ENCODE assay signal across 30 cellular contexts in the genomic region with DNA sequence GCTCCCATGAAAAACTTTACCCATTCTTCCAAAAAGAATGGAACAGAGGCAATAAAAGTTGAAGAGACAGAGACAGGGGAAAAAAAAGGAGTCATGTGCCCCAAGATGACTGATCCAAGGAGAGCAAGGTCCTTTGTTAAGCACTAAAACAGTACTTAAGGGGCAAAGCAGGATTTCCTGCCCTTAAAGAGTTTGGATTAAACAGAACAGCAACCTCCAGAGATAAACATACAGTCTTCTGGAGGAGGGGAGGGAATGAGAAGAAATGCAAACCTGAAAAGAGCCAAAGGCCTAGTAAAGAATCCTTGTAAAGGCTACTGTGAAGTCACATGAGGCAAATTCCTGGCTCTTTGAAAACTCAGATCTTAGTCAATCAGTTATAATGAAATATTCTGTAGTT. TPM values are rescaled to one million over a fixed set of nuclear protein-coding genes. Genes with fewer than 3 reads are reported as not detected.
A peak's percentile ranks its signal among the peaks of the same experiment; 100 is the strongest.
DNase-seq lines count a peak whose midpoint lies in the region; ATAC-seq and TF ChIP-seq lines count a peak whose summit lies in the region.
"Had no signal": no experiment of that assay in that cellular context is flagged by ENCODE, and none has a peak within 500 bp of the region (broad histone marks: within the 10 kb centered on the region; RNA-seq: fewer than 3 reads in every experiment).

No MANE protein-coding gene starts in this region.

- H2AK5ac ChIP-seq in neuronal stem cell (ENCODE audit: low read depth, low read length) = no peak overlapping the region

- ATAC-seq in HG03354 (IDR thresholded peaks at IDR 0.05; ENCODE audit: poor library complexity, severe bottlenecking, unreplicated experiment) = no peak
- no peak for ATAC-seq in psoas muscle
- ATAC-seq: K562, left colon had no signal

- no peak overlapping the region for H3K23ac ChIP-seq in neuronal stem cell (ENCODE audit: low read depth, low read length, poor library complexity)

- peak; percentile 41 for DNase-seq in choroid plexus epithelial cell (ENCODE audit: low read depth)
- DNase-seq in neuronal stem cell (ENCODE audit: low spot score) = no peak
- DNase-seq in NCI-H1930 (lab: John Stamatoyannopoulos, UW) = no peak
- DNase-seq in NCI-H1436 (lab: John Stamatoyannopoulos, UW) = no peak
- no peak for DNase-seq in psoas muscle
- DNase-seq: activated CD4-positive, alpha-beta T cell treated with anti-CD3 and anti-CD28 coated beads for 36 hours; activated effector memory CD4-positive, alpha-beta T cell treated with anti-CD3 and anti-CD28 coated beads, Interleukin-2, amount 50 U/mL, for 16 hours; activated T-cell treated with anti-CD3 and anti-CD28 coated beads, Interleukin-2, amount 50 U/mL, for 1 hour; C1 segment of cervical spinal cord; caudate nucleus; dorsolateral prefrontal cortex; GM23248; head of caudate nucleus; immature natural killer cell; left colon; NCI-H1092 treated with DMSO at 0.1 percent for 48 hours; NCI-H187 treated with DMSO at 0.1 percent for 48 hours; NCI-H2227 treated with DMSO at 0.1 percent for 48 hours; occipital lobe; small intestine; T-helper 2 cell had no signal

- no peaks in the 10 kb centered on the region for H3K36me3 ChIP-seq in HUES6 (ENCODE audit: control insufficient read depth, insufficient read depth, low read length)
- H3K36me3 ChIP-seq in iPS-15b (ENCODE audit: control insufficient read depth, insufficient read depth, low read length) = no peaks in the 10 kb centered on the region
- H3K36me3 ChIP-seq in neuronal stem cell (replicated peaks in 1 of 2; ENCODE audit: control insufficient read depth in 2 of 2, insufficient read depth in 2 of 2, low read length in 2 of 2) = peaks cover 0 to 2% of the 10 kb centered on the region in 2 donors
- peaks cover 0 to 5% of the 10 kb centered on the region in 2 donors for H3K36me3 ChIP-seq in psoas muscle (ENCODE audit: insufficient read depth in 1 of 2, low read depth in 1 of 2)
- H3K36me3 ChIP-seq: thoracic aorta, vagina had no signal

- no peak overlapping the region for H2BK120ac ChIP-seq in neuronal stem cell (ENCODE audit: low read depth, low read length)

- no peak overlapping the region for H4K8ac ChIP-seq in neuronal stem cell (ENCODE audit: low read depth, low read length)

- TF ChIP-seq CTCF in choroid plexus epithelial cell (conservative IDR thresholded peaks at IDR 0.05; ENCODE audit: low read depth, low read length) = no peak
- TF ChIP-seq CTCF in psoas muscle (IDR thresholded peaks at IDR 0.05) = no peak

- H2BK12ac ChIP-seq in neuronal stem cell (ENCODE audit: low read length) = no peak overlapping the region

- intact Hi-C loops in psoas muscle (cut with DNase I) = no loop called here

- H3K9me3 ChIP-seq in HUES6 (ENCODE audit: control insufficient read depth, insufficient read depth, low read depth, low read length) = no peaks in the 10 kb centered on the region
- no peaks in the 10 kb centered on the region for H3K9me3 ChIP-seq in iPS-15b (ENCODE audit: control insufficient read depth, insufficient read depth, low read length)
- H3K9me3 ChIP-seq in neuronal stem cell (replicated peaks in 1 of 2; ENCODE audit: control insufficient read depth in 2 of 2, insufficient read depth in 1 of 2, low read depth in 1 of 2, low read length in 2 of 2) = no peaks in the 10 kb centered on the region
- H3K9me3 ChIP-seq in psoas muscle = no peaks in the 10 kb centered on the region
- H3K9me3 ChIP-seq: thoracic aorta, vagina had no signal

- peaks cover 37% of the 10 kb centered on the region for H3K4me1 ChIP-seq in HUES6 (ENCODE audit: control insufficient read depth, insufficient read depth, low read length)
- peaks cover 26% of the 10 kb centered on the region for H3K4me1 ChIP-seq in iPS-15b (ENCODE audit: control insufficient read depth, insufficient read depth, low read length)
- H3K4me1 ChIP-seq in neuronal stem cell (ENCODE audit: control insufficient read depth in 2 of 2, insufficient read depth in 1 of 2, low read depth in 1 of 2, low read length in 2 of 2) = no peaks in the 10 kb centered on the region
- no peaks in the 10 kb centered on the region for H3K4me1 ChIP-seq in psoas muscle

- H2AFZ ChIP-seq in neuronal stem cell (ENCODE audit: low read length) = peak overlapping the region; percentile 43
- H2AFZ ChIP-seq: GM23248 had no signal

- no peak overlapping the region for H3K4ac ChIP-seq in neuronal stem cell (ENCODE audit: low read length)

- H2BK5ac ChIP-seq in neuronal stem cell (ENCODE audit: low read length) = no peak overlapping the region

- H3K4me2 ChIP-seq in neuronal stem cell (ENCODE audit: insufficient read depth, low read length, poor library complexity, severe bottlenecking) = no peak overlapping the region

- H3K18ac ChIP-seq in neuronal stem cell (ENCODE audit: low read length) = no peak overlapping the region

- H2BK15ac ChIP-seq in neuronal stem cell (ENCODE audit: low read length) = no peak overlapping the region

- no peak overlapping the region for H4K91ac ChIP-seq in neuronal stem cell (ENCODE audit: low read depth, low read length, poor library complexity)

- no peak overlapping the region for H3K14ac ChIP-seq in neuronal stem cell (ENCODE audit: low read length)

- no peak overlapping the region for H3K4me3 ChIP-seq in HUES6 (ENCODE audit: low read depth, low read length)
- H3K4me3 ChIP-seq in choroid plexus epithelial cell (ENCODE audit: low read depth, low read length) = no peak overlapping the region
- H3K4me3 ChIP-seq in iPS-15b (ENCODE audit: low read depth, low read length) = no peak overlapping the region
- H3K4me3 ChIP-seq in neuronal stem cell (ENCODE audit: low read length in 2 of 2) = no peak overlapping the region
- no peak overlapping the region for H3K4me3 ChIP-seq in psoas muscle
- H3K4me3 ChIP-seq: dorsolateral prefrontal cortex, GM23248, K562, SK-N-MC, thoracic aorta, vagina had no signal

- no peaks in the 10 kb centered on the region for H3K27me3 ChIP-seq in HUES6 (ENCODE audit: control insufficient read depth, insufficient read depth, low read length)
- H3K27me3 ChIP-seq in iPS-15b (ENCODE audit: control insufficient read depth, insufficient read depth, low read length) = no peaks in the 10 kb centered on the region
- no peaks in the 10 kb centered on the region for H3K27me3 ChIP-seq in neuronal stem cell (ENCODE audit: control insufficient read depth in 3 of 3, insufficient read depth in 3 of 3, low read depth in 1 of 3, low read length in 3 of 3)
- no peaks in the 10 kb centered on the region for H3K27me3 ChIP-seq in psoas muscle (ENCODE audit: insufficient read depth in 3 of 3, low read length in 2 of 3)
- H3K27me3 ChIP-seq: dorsolateral prefrontal cortex, vagina had no signal

- H3K9ac ChIP-seq in HUES6 (ENCODE audit: low read length) (no peak overlapping the region), iPS-15b (ENCODE audit: low read depth, low read length) (peak overlapping the region; percentile 26), neuronal stem cell (ENCODE audit: low read depth, low read length, poor library complexity) (no peak overlapping the region)
- H3K9ac ChIP-seq: GM23248 had no signal

- no peaks in the 10 kb centered on the region for H3K79me1 ChIP-seq in neuronal stem cell (ENCODE audit: low read depth, low read length)

- H3K27ac ChIP-seq in HUES6 (ENCODE audit: low read depth, low read length) (peak overlapping the region; percentile 88), neuronal stem cell (replicated peaks; ENCODE audit: low read length) (no peak overlapping the region), psoas muscle (no peak overlapping the region)
- H3K27ac ChIP-seq: dorsolateral prefrontal cortex, epithelial cell of prostate, GM23248, RWPE1, SK-N-MC, thoracic aorta, vagina had no signal

RNA-seq across cellular contexts. Expression of gene SHQ1, which starts 38.2 kb away (rescaled TPM):
- polyA plus RNA-seq in neuronal stem cell (2013, experiment 1 of 2) = 7.8 TPM
- 7.8 TPM for polyA plus RNA-seq in neuronal stem cell (2013, experiment 2 of 2)
- 10 to 100 TPM in 3 of 4 donors, 1 to 10 TPM in 1; 6.2 to 20.6 (median 18.3) TPM for total RNA-seq in psoas muscle
- 10 to 100 TPM in 2 of 3 donors, 1 to 10 TPM in 1; 8.8 to 15.9 (median 11.0) TPM for polyA plus RNA-seq in psoas muscle
